ENCODE assay signal across 8 cellular contexts in the genomic region with DNA sequence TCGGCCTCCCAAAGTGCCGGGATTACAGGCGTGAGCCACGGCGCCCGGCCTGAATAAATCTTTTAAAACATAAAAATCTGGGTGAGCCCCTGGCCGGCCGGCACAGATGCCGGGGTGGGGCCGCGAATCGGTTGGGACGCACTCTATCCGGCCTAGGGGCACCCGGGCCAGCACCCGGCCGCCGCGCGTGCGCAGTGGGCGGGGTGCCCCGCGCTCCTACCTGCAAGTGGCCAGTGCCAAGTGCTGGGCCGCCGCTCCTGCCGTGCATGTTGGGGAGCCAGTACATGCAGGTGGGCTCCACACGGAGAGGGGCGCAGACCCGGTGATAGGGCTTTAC. TPM values are rescaled to one million over a fixed set of nuclear protein-coding genes. Genes with fewer than 3 reads are reported as not detected.
DNase-seq lines count a peak whose midpoint lies in the region; ATAC-seq and TF ChIP-seq lines count a peak whose summit lies in the region.
"Not testable (repeated sequence)": the region's sequence is repeated elsewhere in the genome, so short reads cannot be mapped to it uniquely, and the experiment has no call there.

No MANE protein-coding gene starts in this region.

- TF ChIP-seq CTCF in Caco-2 (IDR thresholded peaks at IDR 0.05; ENCODE audit: insufficient read depth in 1 of 2, low read depth in 1 of 2, low read length in 1 of 2, severe bottlenecking in 1 of 2, unreplicated experiment in 1 of 2); activated B cell treated with CpG ODN at 0.5 μM for 24 hours (IDR thresholded peaks at IDR 0.05); adrenal gland (IDR thresholded peaks at IDR 0.05); heart right ventricle (IDR thresholded peaks at IDR 0.05); neutrophil (IDR thresholded peaks at IDR 0.05): not testable (repeated sequence)

- intact Hi-C loops in Caco-2 (cut with micrococcal nuclease; ENCODE audit: unreplicated experiment); activated B cell treated with CpG ODN at 0.5 μM for 24 hours (cut with micrococcal nuclease); adrenal gland (cut with DNase I); heart right ventricle (cut with DNase I): not testable (repeated sequence)

- POLR2A ChIA-PET in Caco-2 (lab: Charles Lee); activated B cell treated with CpG ODN at 0.5 μM for 24 hours (lab: Charles Lee): not testable (repeated sequence)

- not testable (repeated sequence) for H3K27me3 Mint-ChIP-seq in Caco-2 (ENCODE audit: insufficient read depth, unreplicated experiment); activated B cell treated with CpG ODN at 0.5 μM for 24 hours

- not testable (repeated sequence) for H3K36me3 ChIP-seq in Caco-2 (ENCODE audit: control insufficient read depth, insufficient read depth, low read length); adrenal gland (replicated peaks in 1 of 2); heart right ventricle; neutrophil

- peaks cover 14% of the 10 kb centered on the region for H3K36me3 Mint-ChIP-seq in Caco-2 (ENCODE audit: insufficient read depth, unreplicated experiment)
- not testable (repeated sequence) for H3K36me3 Mint-ChIP-seq in activated B cell treated with CpG ODN at 0.5 μM for 24 hours (ENCODE audit: low read depth)

- not testable (repeated sequence) for H3K4me1 ChIP-seq in Caco-2; adrenal gland (replicated peaks in 1 of 2)
- H3K4me1 ChIP-seq in heart right ventricle (peaks cover 3 to 11% (median 7%) of the 10 kb centered on the region in 9 donors), neutrophil (ENCODE audit: control insufficient read depth in 1 of 2, insufficient read depth in 1 of 2, low read depth in 1 of 2, low read length in 1 of 2) (peaks cover 9 to 11% of the 10 kb centered on the region in 2 experiments)

- H3K4me1 Mint-ChIP-seq in Caco-2 (ENCODE audit: low read depth, unreplicated experiment); activated B cell treated with CpG ODN at 0.5 μM for 24 hours: not testable (repeated sequence)

- 1% methylated on average over 15 to 16 of the region's 30 CpGs; no CpG with 5 or more reads in 2 of the 4 donors for WGBS in adrenal gland, 4 donors
- WGBS in heart right ventricle, 2 donors, result 0% methylated on average over 15 to 17 of the region's 30 CpGs

- ATAC-seq in GM21619 (IDR thresholded peaks at IDR 0.05; ENCODE audit: unreplicated experiment) (peak; percentile 72), HG03439 (IDR thresholded peaks at IDR 0.05; ENCODE audit: unreplicated experiment) (peak; percentile 85), activated B cell treated with CpG ODN at 0.5 μM for 24 hours (ENCODE audit: low read depth) (peak; percentile 83), heart right ventricle (peak; percentile 96 to 98 (median 98))

- TSS peak; percentile 91 for BruUV-seq in Caco-2 (replicated peaks; lab: Mats Ljungman, UMichigan)

- not testable (repeated sequence) for H3K9me3 Mint-ChIP-seq in Caco-2 (ENCODE audit: unreplicated experiment); activated B cell treated with CpG ODN at 0.5 μM for 24 hours

- TF ChIP-seq POLR2A in adrenal gland (IDR thresholded peaks at IDR 0.05), result not testable (repeated sequence)

- not testable (repeated sequence) for H3K9me3 ChIP-seq in Caco-2; adrenal gland (replicated peaks in 1 of 3); heart right ventricle; neutrophil

- H3K27ac ChIP-seq in adrenal gland, result peak overlapping the region; percentile 53 to 95 (median 93)
- H3K27ac ChIP-seq in heart right ventricle, result peak overlapping the region; percentile 82 to 95 (median 89)
- H3K27ac ChIP-seq in neutrophil, result peak overlapping the region; percentile 82

- DNase-seq in Caco-2 (peak; percentile 78 to 89), activated B cell treated with CpG ODN at 0.5 μM for 24 hours (peak; percentile 80), adrenal gland (peak; percentile 57 to 82 (median 72)), heart right ventricle (peak; percentile 38 to 84)
- DNase-seq in stimulated activated CD8-positive, alpha-beta memory T cell treated with anti-CD3 and anti-CD28 coated beads, Interleukin-2, amount 100 ng/mL, for 48 hours (ENCODE audit: low read depth in 2 of 2), result peak; percentile 45 to 67

- H3K4me3 ChIP-seq in Caco-2 (ENCODE audit: low read depth, low read length), result peak overlapping the region; percentile 34
- H3K4me3 ChIP-seq in adrenal gland, result peak overlapping the region in 2 of 4 donors; percentile 58 to 80
- peak overlapping the region; percentile 44 to 84 (median 68) for H3K4me3 ChIP-seq in heart right ventricle
- H3K4me3 ChIP-seq in neutrophil (ENCODE audit: low read depth in 1 of 2, low read length in 1 of 2), result peak overlapping the region; percentile 66 to 89

- H3K4me3 Mint-ChIP-seq in Caco-2 (ENCODE audit: unreplicated experiment) (peak overlapping the region; percentile 89), activated B cell treated with CpG ODN at 0.5 μM for 24 hours (peak overlapping the region; percentile 94)

- H3K27me3 ChIP-seq in Caco-2 (replicated peaks; ENCODE audit: control insufficient read depth, insufficient read depth, low read length); adrenal gland; heart right ventricle; neutrophil: not testable (repeated sequence)

- H3K27ac Mint-ChIP-seq in Caco-2 (ENCODE audit: unreplicated experiment) (peak overlapping the region; percentile 97), activated B cell treated with CpG ODN at 0.5 μM for 24 hours (peak overlapping the region; percentile 98)

- CTCF ChIA-PET in Caco-2 (lab: Charles Lee); activated B cell treated with CpG ODN at 0.5 μM for 24 hours (lab: Charles Lee): not testable (repeated sequence)

RNA-seq across cellular contexts. Expression of a gene that starts 24.2 kb away (rescaled TPM):
- not detected in 2 replicates for total RNA-seq in Caco-2 (2022)
- total RNA-seq in activated B cell treated with CpG ODN at 0.5 μM for 24 hours, result not detected in 2 replicates
- not detected for total RNA-seq in adrenal gland
- not detected for polyA plus RNA-seq in adrenal gland
- total RNA-seq in heart right ventricle, result not detected
- not detected for polyA plus RNA-seq in heart right ventricle

RNA-seq across cellular contexts. Expression of a gene that starts 36.1 kb away (rescaled TPM):
- total RNA-seq in Caco-2 (2022), result 0.39 TPM in 1 of 2 replicates, not detected in the other
- 0.51 and 0.86 TPM in 2 replicates for total RNA-seq in activated B cell treated with CpG ODN at 0.5 μM for 24 hours
- total RNA-seq in adrenal gland, result 1 to 10 TPM in 7 of 8 donors, under 1 TPM in 1; 0.55 to 3.7 (median 2.1) TPM
- polyA plus RNA-seq in adrenal gland, result 1 to 10 TPM in 2 of 3 donors, under 1 TPM in 1; 0.16 to 5.5 (median 3.3) TPM
- under 1 TPM in 5 of 10 donors, not detected in 5; 0.24 to 0.72 (median 0.42) TPM for total RNA-seq in heart right ventricle
- polyA plus RNA-seq in heart right ventricle, result under 1 TPM in 1 of 2 donors, not detected in 1; 0.14 TPM

RNA-seq across cellular contexts. Expression of a gene that starts 52.4 kb away (rescaled TPM):
- not detected in 2 replicates for total RNA-seq in Caco-2 (2022)
- not detected in 2 replicates for total RNA-seq in activated B cell treated with CpG ODN at 0.5 μM for 24 hours
- not detected for total RNA-seq in adrenal gland
- not detected for polyA plus RNA-seq in adrenal gland
- not detected for total RNA-seq in heart right ventricle
- polyA plus RNA-seq in heart right ventricle, result not detected
